5 cellular contexts compared by ENCODE assay signal in the genomic region with DNA sequence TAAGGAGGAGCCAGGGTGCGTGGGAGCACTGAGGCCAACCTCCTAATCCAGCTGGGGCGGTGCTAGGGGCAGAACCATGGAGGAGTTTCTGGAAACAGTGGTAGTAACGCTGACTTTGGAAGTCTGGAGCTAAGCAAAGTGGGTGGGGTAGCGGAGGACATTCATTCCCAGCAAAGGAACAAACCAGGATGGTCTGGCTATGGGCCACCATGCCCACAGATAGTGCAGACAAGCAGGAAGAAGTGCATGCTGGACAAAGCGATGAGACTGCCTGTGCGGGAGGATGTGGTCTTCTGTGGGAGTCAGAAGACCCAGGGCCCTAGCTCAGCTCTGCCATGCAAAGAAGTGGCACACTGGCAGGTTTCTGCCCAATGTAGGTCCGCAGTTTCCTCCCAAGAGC.
"Had no signal": no experiment of that assay in that cellular context is flagged by ENCODE, and none has a peak within 500 bp of the region (broad histone marks: within the 10 kb centered on the region; RNA-seq: fewer than 3 reads in every experiment).

No MANE protein-coding gene starts in this region.

- H3K4me3 ChIP-seq: GM23338 had no signal

- DNase-seq: H9, HCEC 1CT, KBM-7 had no signal

- H3K9me3 Mint-ChIP-seq: GM23338, H9, IgD-negative memory B cell had no signal

- H2AFZ ChIP-seq: GM23338 had no signal

- H3K36me3 Mint-ChIP-seq: IgD-negative memory B cell had no signal

- H3K4me1 Mint-ChIP-seq: IgD-negative memory B cell had no signal

- H3K4me3 Mint-ChIP-seq: GM23338, H9, IgD-negative memory B cell had no signal

- H3K4me2 ChIP-seq: GM23338 had no signal

- H3K27ac Mint-ChIP-seq: GM23338, IgD-negative memory B cell had no signal
